Comparison of ENCODE assay signal across 8 cellular contexts in genomic region chr9:69919461-69920061, GRCh38.
DNase-seq lines count a peak whose midpoint lies in the region; ATAC-seq and TF ChIP-seq lines count a peak whose summit lies in the region.

No MANE protein-coding gene starts in this region.

- TF ChIP-seq CTCF in BJ (IDR thresholded peaks at IDR 0.05; ENCODE audit: insufficient read depth, low read depth, low read length) (peak; percentile 68), WI38 (IDR thresholded peaks at IDR 0.05; ENCODE audit: low read depth, low read length) (peak; percentile 27; the same call in 1 of the 2 replicates), glutamatergic neuron (IDR thresholded peaks at IDR 0.05; ENCODE audit: partially characterized antibody, unreplicated experiment) (peak; percentile 75)

- no peak overlapping the region for H3K27ac Mint-ChIP-seq in glutamatergic neuron (ENCODE audit: unreplicated experiment)

- peak; percentile 84 for ATAC-seq in GM18517 (IDR thresholded peaks at IDR 0.05; ENCODE audit: unreplicated experiment)
- ATAC-seq in HG02938 (IDR thresholded peaks at IDR 0.05; ENCODE audit: unreplicated experiment), result peak; percentile 91

- H3K36me3 Mint-ChIP-seq in glutamatergic neuron (ENCODE audit: unreplicated experiment), result no peaks in the 10 kb centered on the region

- H3K4me3 Mint-ChIP-seq in glutamatergic neuron (ENCODE audit: unreplicated experiment), result no peak overlapping the region

- H3K4me3 ChIP-seq in BJ (ENCODE audit: low read depth, low read length), result no peak overlapping the region
- no peak overlapping the region for H3K4me3 ChIP-seq in WI38 (ENCODE audit: low read depth, low read length)

- CTCF ChIA-PET in BJ (lab: Yijun Ruan, JAX), result interaction anchor here (0.8 to 5.4 kb wide), 24 partner anchors 9 to 683 kb away, joined by 3 to 39 read pairs (median 4); partner anchors contain the start of gene APBA1

- H3K36me3 ChIP-seq in BJ (ENCODE audit: control insufficient read depth, insufficient read depth, low read length), result no peaks in the 10 kb centered on the region

- H3K9me3 Mint-ChIP-seq in glutamatergic neuron (ENCODE audit: unreplicated experiment), result no peaks in the 10 kb centered on the region

- no peak for DNase-seq in BJ (ENCODE audit: low read depth)
- peak; percentile 33 for DNase-seq in NCI-H2029 (lab: John Stamatoyannopoulos, UW)
- DNase-seq in glutamatergic neuron, result no peak
- peak; percentile 72 for DNase-seq in renal cortical epithelial cell (ENCODE audit: low read depth)
- DNase-seq in activated CD4-positive, alpha-beta T cell treated with anti-CD3 and anti-CD28 coated beads, Interleukin-2, amount 50 U/mL, for 1 hour, result no peak

- POLR2A ChIA-PET in BJ (lab: Charles Lee), result interaction anchor here (0.7 kb wide), 1 partner anchor 331 kb away, joined by 3 read pairs; no protein-coding TSS in a partner anchor

- no peaks in the 10 kb centered on the region for H3K27me3 Mint-ChIP-seq in glutamatergic neuron (ENCODE audit: unreplicated experiment)

- no peaks in the 10 kb centered on the region for H3K27me3 ChIP-seq in BJ (ENCODE audit: control insufficient read depth, insufficient read depth, low read length)

- peaks cover 2% of the 10 kb centered on the region for H3K4me1 Mint-ChIP-seq in glutamatergic neuron (ENCODE audit: low read depth, unreplicated experiment)

Comparison
In these comparisons a context has a peak if more than half of its experiments do, and no peak if none do; other contexts are left out.
1. DNase-seq: peak in NCI-H2029 (single experiment) and renal cortical epithelial cell (single experiment); none in BJ (single experiment), glutamatergic neuron (single experiment) and activated CD4-positive, alpha-beta T cell treated with anti-CD3 and anti-CD28 coated beads, Interleukin-2, amount 50 U/mL, for 1 hour (single experiment).
2. Peak in every context shown above with its lines, with median percentiles within 50 percentile points of each other: CTCF ChIP-seq.